Comparison of ENCODE assay signal across 8 cellular contexts in genomic region chr2:174697267-174697666, GRCh38.
DNase-seq lines count a peak whose midpoint lies in the region; ATAC-seq and TF ChIP-seq lines count a peak whose summit lies in the region.

No MANE protein-coding gene starts in this region.

- TF ChIP-seq POLR2A in heart left ventricle (IDR thresholded peaks at IDR 0.05) = no peak

- H3K4me1 ChIP-seq in GM23248 (ENCODE audit: insufficient read depth) (no peaks in the 10 kb centered on the region), heart left ventricle (no peaks in the 10 kb centered on the region)

- H2AFZ ChIP-seq in GM23248 = peak overlapping the region; percentile 28; the same call in 1 of the 2 replicates

- H3K36me3 ChIP-seq in GM23248 (ENCODE audit: low read depth) (no peaks in the 10 kb centered on the region), heart left ventricle (no peaks in the 10 kb centered on the region)

- H3K27me3 ChIP-seq in GM23248 (replicated peaks; ENCODE audit: insufficient read depth) (no peaks in the 10 kb centered on the region; the same call in 1 of the 2 replicates), heart left ventricle (no peaks in the 10 kb centered on the region)

- TF ChIP-seq CTCF in GM12801 (IDR thresholded peaks at IDR 0.05; ENCODE audit: extremely low read depth, insufficient read length) (peak; percentile 48), heart left ventricle (IDR thresholded peaks at IDR 0.05) (peak; percentile 42 to 82 (median 74))

- H3K27ac ChIP-seq in GM23248 (no peak overlapping the region), heart left ventricle (no peak overlapping the region)

- H3K4me3 ChIP-seq in GM23248 (no peak overlapping the region), heart left ventricle (no peak overlapping the region)

- DNase-seq in GM23248 (peak; percentile 78), KG1 (lab: John Stamatoyannopoulos, UW) (peak; percentile 46), SK-MEL-5 (ENCODE audit: low read depth, low spot score) (peak; percentile 82), heart left ventricle (peak in 4 of 5 donors; percentile 45 to 52 (median 49)), sciatic nerve (ENCODE audit: low spot score) (no peak), NCI-H2107 treated with DMSO at 0.1 percent for 48 hours (lab: John Stamatoyannopoulos, UW; ENCODE audit: unreplicated experiment) (no peak)
- peak in 1 of 2 donors; percentile 68 for DNase-seq in activated naive CD4-positive, alpha-beta T cell treated with anti-CD3 and anti-CD28 coated beads, Interleukin-2, amount 50 U/mL, for 72 hours (ENCODE audit: low spot score in 2 of 2)

- intact Hi-C loops in heart left ventricle (cut with DNase I) (loop anchor here in 1 of 10 donors (5.0 kb wide), 1 partner anchor 235 kb away; no protein-coding TSS in a partner anchor), sciatic nerve (cut with DNase I) (no loop called here)

- no peaks in the 10 kb centered on the region for H3K9me3 Mint-ChIP-seq in activated naive CD4-positive, alpha-beta T cell treated with anti-CD3 and anti-CD28 coated beads, Interleukin-2, amount 50 U/mL, for 72 hours

- peak; percentile 95 to 97 for ATAC-seq in activated naive CD4-positive, alpha-beta T cell treated with anti-CD3 and anti-CD28 coated beads, Interleukin-2, amount 50 U/mL, for 72 hours
- ATAC-seq in heart left ventricle (peak in 3 of 4 donors; percentile 83 to 89 (median 87)), sciatic nerve (peak; percentile 87)

- in situ Hi-C loops in GM23248 (cut with MboI) = loop anchor here (10.0 kb wide), 1 partner anchor 232 kb away; no protein-coding TSS in a partner anchor
- in situ Hi-C loops in SK-MEL-5 (cut with HindIII; ENCODE audit: low pct_unique_long_range_greater_than_20kb, low sequenced_read_pairs) = no loop called here

- H4K20me1 ChIP-seq in GM23248 (ENCODE audit: insufficient read depth) = no peaks in the 10 kb centered on the region

- H3K9me3 ChIP-seq in GM23248 (ENCODE audit: low read depth) (no peaks in the 10 kb centered on the region), heart left ventricle (no peaks in the 10 kb centered on the region)

- no peak overlapping the region for H3K4me2 ChIP-seq in GM23248 (ENCODE audit: unreplicated experiment)

- H3K9ac ChIP-seq in GM23248 = no peak overlapping the region

- H3K36me3 Mint-ChIP-seq in activated naive CD4-positive, alpha-beta T cell treated with anti-CD3 and anti-CD28 coated beads, Interleukin-2, amount 50 U/mL, for 72 hours = no peaks in the 10 kb centered on the region

- H3K79me2 ChIP-seq in GM23248 (ENCODE audit: insufficient read depth) = no peaks in the 10 kb centered on the region

- H3K27ac Mint-ChIP-seq in activated naive CD4-positive, alpha-beta T cell treated with anti-CD3 and anti-CD28 coated beads, Interleukin-2, amount 50 U/mL, for 72 hours = no peak overlapping the region

- no peaks in the 10 kb centered on the region for H3K9me2 ChIP-seq in GM23248 (ENCODE audit: insufficient read depth)

- H3F3A ChIP-seq in GM23248 (ENCODE audit: insufficient read depth) = no peaks in the 10 kb centered on the region

- WGBS in GM23248 (ENCODE audit: low coverage in 1 of 2, low lambda C conversion rate in 2 of 2, missing lambda C conversion rate in 2 of 2), 2 experiments = 7 to 9% methylated on average over 3 of the region's 3 CpGs
- WGBS in heart left ventricle, 4 donors = 2 to 7% (median 3%) methylated on average over 3 of the region's 3 CpGs

Comparison
In these comparisons a context has a peak if more than half of its experiments do, and no peak if none do; other contexts are left out.
1. DNase-seq: peak in GM23248 (single experiment), KG1 (single experiment), SK-MEL-5 (single experiment) and heart left ventricle (4 of 5); none in sciatic nerve (single experiment) and NCI-H2107 treated with DMSO at 0.1 percent for 48 hours (single experiment).
2. Peak in every context shown above with its lines, with median percentiles within 50 percentile points of each other: ATAC-seq.